8 cellular contexts compared by ENCODE assay signal in genomic region chr17:30950669-30951399, GRCh38. TPM values are rescaled to one million over a fixed set of nuclear protein-coding genes. Genes with fewer than 3 reads are reported as not detected.
DNase-seq lines count a peak whose midpoint lies in the region; ATAC-seq, FAIRE-seq and TF ChIP-seq lines count a peak whose summit lies in the region.

No MANE protein-coding gene starts in this region.

- no peak overlapping the region for H3K4me3 ChIP-seq in BE2C (ENCODE audit: low read depth, low read length)
- H3K4me3 ChIP-seq in cardiac fibroblast (replicated peaks in 1 of 2; ENCODE audit: low read depth in 2 of 2, low read length in 2 of 2): no peak overlapping the region
- H3K4me3 ChIP-seq in mucosa of descending colon: no peak overlapping the region

- H3K36me3 ChIP-seq in BE2C (no peaks in the 10 kb centered on the region), mucosa of descending colon (ENCODE audit: low read depth) (no peaks in the 10 kb centered on the region)

- DNase-seq in BE2C (peak; percentile 56), NCI-H1694 (lab: John Stamatoyannopoulos, UW) (peak; percentile 20), cardiac fibroblast (ENCODE audit: low read depth in 2 of 2) (peak; percentile 92 to 95), mucosa of descending colon (peak; percentile 88 to 96 (median 90)), GM12892 (ENCODE audit: insufficient read length) (no peak)
- no peak for DNase-seq in activated naive CD4-positive, alpha-beta T cell treated with anti-CD3 and anti-CD28 coated beads, Interleukin-2, amount 50 U/mL, for 16 hours

- intact Hi-C loops in mucosa of descending colon (cut with DNase I, micrococcal nuclease): no loop called here

- peak; percentile 99 for ATAC-seq in mucosa of descending colon
- no peak for ATAC-seq in HG03159 (IDR thresholded peaks at IDR 0.05; ENCODE audit: unreplicated experiment)
- no peak for ATAC-seq in HG03520 (IDR thresholded peaks at IDR 0.05; ENCODE audit: unreplicated experiment)

- H3K27me3 ChIP-seq in BE2C: no peaks in the 10 kb centered on the region

- TF ChIP-seq CTCF in BE2C (IDR thresholded peaks at IDR 0.05; ENCODE audit: low read depth, low read length): no peak
- TF ChIP-seq CTCF in cardiac fibroblast (IDR thresholded peaks at IDR 0.05; ENCODE audit: low read depth, low read length): no peak
- no peak for TF ChIP-seq CTCF in mucosa of descending colon (IDR thresholded peaks at IDR 0.05)

- no peak for TF ChIP-seq POLR2A in GM12892 (IDR thresholded peaks at IDR 0.05; ENCODE audit: low read depth, low read length)

- H3K4me1 ChIP-seq in BE2C (no peaks in the 10 kb centered on the region), mucosa of descending colon (ENCODE audit: low read depth) (peaks cover 9% of the 10 kb centered on the region)

- no peaks in the 10 kb centered on the region for H3K9me3 ChIP-seq in BE2C
- no peaks in the 10 kb centered on the region for H3K9me3 ChIP-seq in mucosa of descending colon

- no peak for FAIRE-seq in GM12892 (lab: Jason Lieb, UNC)

RNA-seq across cellular contexts. Expression of gene RNF135, which starts 20.0 kb away (rescaled TPM):
- not detected for polyA plus RNA-seq in BE2C (2012; ENCODE audit: insufficient read depth, insufficient read length, low read depth)
- 10 to 100 TPM; 22.9 to 27.9 (median 24.1) TPM for total RNA-seq in mucosa of descending colon
- 9.4 TPM for polyA plus RNA-seq in GM12892 (2012; ENCODE audit: missing spikeins)

RNA-seq across cellular contexts. Expression of gene ADAP2, which starts 29.1 kb away (rescaled TPM):
- not detected for polyA plus RNA-seq in BE2C (2012; ENCODE audit: insufficient read depth, insufficient read length, low read depth)
- total RNA-seq in mucosa of descending colon: 10 to 100 TPM in 2 of 3 donors, 1 to 10 TPM in 1; 7.3 to 15.9 (median 12.1) TPM
- 1.7 TPM for polyA plus RNA-seq in GM12892 (2012; ENCODE audit: missing spikeins)

RNA-seq across cellular contexts. Expression of gene TEFM, which starts 44.8 kb away (rescaled TPM):
- 5.5 TPM for polyA plus RNA-seq in BE2C (2012; ENCODE audit: insufficient read depth, insufficient read length, low read depth)
- 10 to 100 TPM; 16.1 to 18.3 (median 16.3) TPM for total RNA-seq in mucosa of descending colon
- polyA plus RNA-seq in GM12892 (2012; ENCODE audit: missing spikeins): 21.5 TPM

Comparison
In these comparisons a context has a peak if more than half of its experiments do, and no peak if none do; other contexts are left out.
1. DNase-seq: peak in BE2C (single experiment), NCI-H1694 (single experiment), cardiac fibroblast (2 of 2) and mucosa of descending colon (3 of 3); none in GM12892 (single experiment) and activated naive CD4-positive, alpha-beta T cell treated with anti-CD3 and anti-CD28 coated beads, Interleukin-2, amount 50 U/mL, for 16 hours (single experiment).